In genomic region chr2:86818114-86818801, GRCh38 we compare ENCODE assay signal across 31 cellular contexts. TPM values are rescaled to one million over a fixed set of nuclear protein-coding genes. Genes with fewer than 3 reads are reported as not detected.
"Had no signal": no experiment of that assay in that cellular context is flagged by ENCODE, and none has a peak within 500 bp of the region (broad histone marks: within the 10 kb centered on the region; RNA-seq: fewer than 3 reads in every experiment).

No MANE protein-coding gene starts in this region.

- H3K9me3 ChIP-seq: colonic mucosa, gastrocnemius medialis, ovary, right lobe of liver, testis had no signal

- H3K9me3 Mint-ChIP-seq: activated naive CD4-positive, alpha-beta T cell treated with anti-CD3 and anti-CD28 coated beads, Interleukin-2, amount 10 ng/mL, durations not matched to agents 7 days and 5 days had no signal

- H3K36me3 ChIP-seq: colonic mucosa, gastrocnemius medialis, left ventricle myocardium inferior, ovary, right lobe of liver had no signal

- H3K4me3 Mint-ChIP-seq: activated B cell treated with CpG ODN at 0.5 μM for 24 hours; activated naive CD4-positive, alpha-beta T cell treated with anti-CD3 and anti-CD28 coated beads, Interleukin-2, amount 10 ng/mL, durations not matched to agents 7 days and 5 days; stimulated activated memory B cell treated with anti-CD40 and anti-IgM and Interleukin-4, amounts not matched to agents 10 μg/mL and 1 μg/mL and 100 μg/mL, for 72 hours had no signal

- FAIRE-seq: bronchial epithelial cell, islet of Langerhans, urothelium cell line had no signal

- H3K27ac Mint-ChIP-seq: activated B cell treated with CpG ODN at 0.5 μM for 24 hours; activated naive CD4-positive, alpha-beta T cell treated with anti-CD3 and anti-CD28 coated beads, Interleukin-2, amount 10 ng/mL, durations not matched to agents 7 days and 5 days; progenitor cell of endocrine pancreas; stimulated activated memory B cell treated with anti-CD40 and anti-IgM and Interleukin-4, amounts not matched to agents 10 μg/mL and 1 μg/mL and 100 μg/mL, for 72 hours had no signal

- ATAC-seq: gastrocnemius medialis; right lobe of liver; stimulated activated memory B cell treated with anti-CD40 and anti-IgM and Interleukin-4, amounts not matched to agents 10 μg/mL and 1 μg/mL and 100 μg/mL, for 72 hours had no signal

- H3K36me3 Mint-ChIP-seq: activated naive CD4-positive, alpha-beta T cell treated with anti-CD3 and anti-CD28 coated beads, Interleukin-2, amount 10 ng/mL, durations not matched to agents 7 days and 5 days had no signal

- DNase-seq: activated B cell treated with CpG ODN at 0.5 μM for 24 hours; activated CD4-positive, alpha-beta T cell treated with anti-CD3 and anti-CD28 coated beads, Interleukin-2, amount 50 U/mL, for 1 hour; activated CD8-positive, alpha-beta memory T cell treated with anti-CD3 and anti-CD28 coated beads, Interleukin-2, amount 50 U/mL, for 4 hours; activated gamma-delta T cell; activated naive CD4-positive, alpha-beta T cell treated with anti-CD3 and anti-CD28 coated beads, Interleukin-2, amount 10 ng/mL, durations not matched to agents 7 days and 5 days; activated T-cell treated with anti-CD3 and anti-CD28 coated beads, Interleukin-2, amount 50 U/mL, for 1 hour; anterior cingulate cortex; colonic mucosa; effector CD8-positive, alpha-beta T cell; gastrocnemius medialis; glutamatergic neuron; left ventricle myocardium inferior; mesendoderm; ovary; right lobe of liver; stimulated activated CD4-positive, alpha-beta T cell treated with anti-CD3 and anti-CD28 coated beads, Interleukin-12 subunit alpha, Interleukin-12 subunit beta, amount 100 ng/mL, for 4 hours; stimulated activated CD4-positive, alpha-beta T cell treated with anti-CD3 and anti-CD28 coated beads, Interleukin-4, amount 100 ng/mL, for 24 hours; testis; trophoblast cell had no signal

- H3K4me1 Mint-ChIP-seq: activated B cell treated with CpG ODN at 0.5 μM for 24 hours; stimulated activated memory B cell treated with anti-CD40 and anti-IgM and Interleukin-4, amounts not matched to agents 10 μg/mL and 1 μg/mL and 100 μg/mL, for 72 hours had no signal

- H3K27me3 ChIP-seq: colonic mucosa, gastrocnemius medialis, ovary, right lobe of liver, testis had no signal

- H3K4me3 ChIP-seq: colonic mucosa, gastrocnemius medialis, left ventricle myocardium inferior, lung, ovary, right lobe of liver, testis had no signal

- H3K27ac ChIP-seq: colonic mucosa, gastrocnemius medialis, left ventricle myocardium inferior, ovary, right lobe of liver, testis had no signal

- H3K4me1 ChIP-seq: colonic mucosa, gastrocnemius medialis, left ventricle myocardium inferior, right lobe of liver, testis had no signal

RNA-seq across cellular contexts. Expression of gene CD8A, which starts 27.5 kb away (rescaled TPM):
- total RNA-seq: epithelial cell of proximal tubule, myocyte, renal cortical epithelial cell, skeletal muscle tissue had no signal

RNA-seq across cellular contexts. Expression of gene CD8B, which starts 43.4 kb away (rescaled TPM):
- total RNA-seq: activated B cell treated with CpG ODN at 0.5 μM for 24 hours, bronchial epithelial cell, dermis microvascular lymphatic vessel endothelial cell, myocyte, progenitor cell of endocrine pancreas, renal cortical epithelial cell had no signal
- polyA plus RNA-seq: neural cell had no signal
